ENCODE assay signal across 22 cellular contexts in genomic region chr4:3822230-3822947, GRCh38. TPM values are rescaled to one million over a fixed set of nuclear protein-coding genes. Genes with fewer than 3 reads are reported as not detected.
DNase-seq lines count a peak whose midpoint lies in the region; ATAC-seq, FAIRE-seq and TF ChIP-seq lines count a peak whose summit lies in the region.
"Had no signal": no experiment of that assay in that cellular context is flagged by ENCODE, and none has a peak within 500 bp of the region (broad histone marks: within the 10 kb centered on the region; RNA-seq: fewer than 3 reads in every experiment).

No MANE protein-coding gene starts in this region.

- in situ Hi-C loops in K562 (cut with MboI) = no loop called here

- FAIRE-seq in K562 (lab: Jason Lieb, UNC) = no peak

- ATAC-seq in K562 (peak; percentile 54), mucosa of descending colon (peak; percentile 82)
- ATAC-seq: activated CD4-positive, CD25-positive, alpha-beta regulatory T cell treated with anti-CD3 and anti-CD28 coated beads, Interleukin-2, amount 50 U/mL, for 24 hours; stimulated activated memory B cell treated with anti-CD40 and anti-IgM and Interleukin-4, amounts not matched to agents 10 μg/mL and 1 μg/mL and 100 μg/mL, for 72 hours had no signal

- H3K79me1 ChIP-seq in H9 (ENCODE audit: insufficient read depth, low read depth, low read length, poor library complexity, severe bottlenecking) = no peaks in the 10 kb centered on the region

- H2BK120ac ChIP-seq in H9 (ENCODE audit: low read depth, low read length, poor library complexity, severe bottlenecking) = no peak overlapping the region

- no peak overlapping the region for H2BK20ac ChIP-seq in H9 (ENCODE audit: low read depth, low read length, poor library complexity, severe bottlenecking)

- TF ChIP-seq EP300 in K562 (IDR thresholded peaks at IDR 0.05; ENCODE audit: low read length) = no peak

- H3K4me3 Mint-ChIP-seq in H9 = no peak overlapping the region; a peak in 1 of 5 replicates
- H3K4me3 Mint-ChIP-seq in activated T-helper 1 cell treated with anti-CD3 and anti-CD28 coated beads, Interleukin-12 subunit alpha, Interleukin-12 subunit beta, Interleukin-2, Interleukin-4 antibody, amounts not matched to agents 30 ng/mL and 10 ng/mL and 1 ng/mL, durations not matched to agents 14 hours and 24 hours and 36 hours = no peak overlapping the region
- H3K4me3 Mint-ChIP-seq: immature natural killer cell; nephron; stimulated activated memory B cell treated with anti-CD40 and anti-IgM and Interleukin-4, amounts not matched to agents 10 μg/mL and 1 μg/mL and 100 μg/mL, for 72 hours had no signal

- no peak overlapping the region for H2BK15ac ChIP-seq in H9 (ENCODE audit: low read depth, low read length)

- POLR2A ChIA-PET in K562 (lab: Yijun Ruan, JAX) = interaction anchor here (0.9 kb wide), 1 partner anchor 19 kb away, joined by 3 read pairs; no protein-coding TSS in a partner anchor

- no peak overlapping the region for H2BK12ac ChIP-seq in H9 (ENCODE audit: insufficient read length, low read depth, low read length)

- peaks cover 36% of the 10 kb centered on the region for H3K27me3 Mint-ChIP-seq in H9 (ENCODE audit: low read depth)
- no peaks in the 10 kb centered on the region for H3K27me3 Mint-ChIP-seq in activated T-helper 1 cell treated with anti-CD3 and anti-CD28 coated beads, Interleukin-12 subunit alpha, Interleukin-12 subunit beta, Interleukin-2, Interleukin-4 antibody, amounts not matched to agents 30 ng/mL and 10 ng/mL and 1 ng/mL, durations not matched to agents 14 hours and 24 hours and 36 hours (ENCODE audit: insufficient read depth)

- no peak overlapping the region for H4K5ac ChIP-seq in H9 (ENCODE audit: insufficient read length, low read depth, low read length)

- H3K4ac ChIP-seq in H9 (ENCODE audit: low read depth, low read length) = no peak overlapping the region

- H3K18ac ChIP-seq in H9 (ENCODE audit: insufficient read length, low read depth, low read length) = no peak overlapping the region

- H3K79me2 ChIP-seq in H9 (ENCODE audit: insufficient read depth, low read length) (no peaks in the 10 kb centered on the region), K562 (ENCODE audit: control insufficient read depth, insufficient read depth, low read length) (no peaks in the 10 kb centered on the region)

- H3K36me3 ChIP-seq in K562 (ENCODE audit: control insufficient read depth, insufficient read depth, low read length) (no peaks in the 10 kb centered on the region), mucosa of descending colon (ENCODE audit: low read depth) (no peaks in the 10 kb centered on the region)
- H3K36me3 ChIP-seq: BLaER1, cardiac muscle cell, thyroid gland had no signal

- peak overlapping the region in 1 of 3 experiments; percentile 68; a peak in 2 of 7 replicates for H3K27ac Mint-ChIP-seq in H9
- H3K27ac Mint-ChIP-seq in activated T-helper 1 cell treated with anti-CD3 and anti-CD28 coated beads, Interleukin-12 subunit alpha, Interleukin-12 subunit beta, Interleukin-2, Interleukin-4 antibody, amounts not matched to agents 30 ng/mL and 10 ng/mL and 1 ng/mL, durations not matched to agents 14 hours and 24 hours and 36 hours = no peak overlapping the region
- H3K27ac Mint-ChIP-seq: immature natural killer cell; nephron; stimulated activated memory B cell treated with anti-CD40 and anti-IgM and Interleukin-4, amounts not matched to agents 10 μg/mL and 1 μg/mL and 100 μg/mL, for 72 hours had no signal

- no peak overlapping the region for H3K23ac ChIP-seq in H9 (ENCODE audit: insufficient read length, low read depth, low read length)

- H3K23me2 ChIP-seq in H9 (ENCODE audit: insufficient read length, low read depth, low read length, poor library complexity, severe bottlenecking) = no peaks in the 10 kb centered on the region

- DNase-seq in DMS 273 (lab: John Stamatoyannopoulos, UW; ENCODE audit: unreplicated experiment) (peak; percentile 36), DMS 273 treated with DMSO at 0.1 percent for 48 hours (lab: John Stamatoyannopoulos, UW) (no peak), H9 (no peak), K562 (ENCODE audit: extremely low read depth in 1 of 4, low spot score in 3 of 4) (no peak), mucosa of descending colon (peak in 2 of 3 donors; percentile 54 to 56), NCI-H1092 (lab: John Stamatoyannopoulos, UW) (no peak)
- DNase-seq in activated CD4-positive, CD25-positive, alpha-beta regulatory T cell (lab: John Stamatoyannopoulos, UW) = no peak
- DNase-seq in activated T-helper 1 cell treated with anti-CD3 and anti-CD28 coated beads, Interleukin-12 subunit alpha, Interleukin-12 subunit beta, Interleukin-2, Interleukin-4 antibody, amounts not matched to agents 30 ng/mL and 10 ng/mL and 1 ng/mL, durations not matched to agents 14 hours and 24 hours and 36 hours (ENCODE audit: low spot score) = no peak
- DNase-seq: activated CD8-positive, alpha-beta memory T cell treated with anti-CD3 and anti-CD28 coated beads for 24 hours; head of caudate nucleus; immature natural killer cell; NCI-H187; NCI-H2227 treated with DMSO at 0.1 percent for 48 hours; SIG-M5; T-helper 2 cell had no signal

- H3K4me2 ChIP-seq in H9 (ENCODE audit: insufficient read depth, insufficient read length, low read length) (no peak overlapping the region), K562 (ENCODE audit: insufficient read depth, low read length) (no peak overlapping the region)
- H3K4me2 ChIP-seq: BLaER1 had no signal

- H3K4me3 ChIP-seq in K562 = no peak overlapping the region
- H3K4me3 ChIP-seq in mucosa of descending colon = no peak overlapping the region
- H3K4me3 ChIP-seq: BLaER1, cardiac muscle cell, thyroid gland had no signal

- CTCF ChIA-PET in K562 (lab: Yijun Ruan, JAX; ENCODE audit: low intra/inter-chr PET ratio) = no interaction called here

- no TSS peak for BruUV-seq in K562 (replicated peaks; lab: Mats Ljungman, UMichigan)

- H2AFZ ChIP-seq in H9 (ENCODE audit: low read length) (no peak overlapping the region), K562 (ENCODE audit: low read depth, low read length) (no peak overlapping the region)

- H4K91ac ChIP-seq in H9 (ENCODE audit: insufficient read length, low read depth, low read length) = no peak overlapping the region

- no peaks in the 10 kb centered on the region for H3K4me1 ChIP-seq in H9 (ENCODE audit: insufficient read depth, low read length)
- peaks cover 0 to 3% of the 10 kb centered on the region in 2 experiments; a peak in 1 of 5 replicates for H3K4me1 ChIP-seq in K562 (replicated peaks in 1 of 2; ENCODE audit: control insufficient read depth in 2 of 2, insufficient read depth in 2 of 2, low read length in 2 of 2)
- peaks cover under 1% of the 10 kb centered on the region for H3K4me1 ChIP-seq in mucosa of descending colon (ENCODE audit: low read depth)
- H3K4me1 ChIP-seq: BLaER1 had no signal

- no peaks in the 10 kb centered on the region for H3K9me1 ChIP-seq in K562 (ENCODE audit: control insufficient read depth, insufficient read depth, low read length)

- intact Hi-C loops in K562 (cut with micrococcal nuclease) = no loop called here
- intact Hi-C loops in mucosa of descending colon (cut with DNase I, micrococcal nuclease) = no loop called here
- intact Hi-C loops in activated T-helper 1 cell treated with anti-CD3 and anti-CD28 coated beads, Interleukin-12 subunit alpha, Interleukin-12 subunit beta, Interleukin-2, Interleukin-4 antibody, amounts not matched to agents 30 ng/mL and 10 ng/mL and 1 ng/mL, durations not matched to agents 14 hours and 24 hours and 36 hours (cut with micrococcal nuclease) = no loop called here

- H2AK5ac ChIP-seq in H9 (ENCODE audit: insufficient read length, low read length) = no peak overlapping the region

- H3K9ac ChIP-seq in H9 (ENCODE audit: extremely low read depth, insufficient read length, low read length) (no peak overlapping the region), K562 (ENCODE audit: insufficient read depth in 1 of 2, low read depth in 2 of 2, low read length in 2 of 2) (no peak overlapping the region)
- H3K9ac ChIP-seq: BLaER1 had no signal

- no peak overlapping the region for H3K56ac ChIP-seq in H9 (ENCODE audit: insufficient read length, low read depth, low read length)

- H3K36me3 Mint-ChIP-seq in H9 (ENCODE audit: insufficient read depth in 1 of 3, low read depth in 3 of 3) = no peaks in the 10 kb centered on the region; a peak in 1 of 7 replicates
- H3K36me3 Mint-ChIP-seq in activated T-helper 1 cell treated with anti-CD3 and anti-CD28 coated beads, Interleukin-12 subunit alpha, Interleukin-12 subunit beta, Interleukin-2, Interleukin-4 antibody, amounts not matched to agents 30 ng/mL and 10 ng/mL and 1 ng/mL, durations not matched to agents 14 hours and 24 hours and 36 hours (ENCODE audit: low read depth) = no peaks in the 10 kb centered on the region
- H3K36me3 Mint-ChIP-seq: immature natural killer cell; stimulated activated memory B cell treated with anti-CD40 and anti-IgM and Interleukin-4, amounts not matched to agents 10 μg/mL and 1 μg/mL and 100 μg/mL, for 72 hours had no signal

- H3T11ph ChIP-seq in H9 (ENCODE audit: low read length) = no peak overlapping the region

- H4K20me1 ChIP-seq in H9 (ENCODE audit: control insufficient read depth, insufficient read depth, insufficient read length) = no peaks in the 10 kb centered on the region
- H4K20me1 ChIP-seq in K562 (replicated peaks; ENCODE audit: control insufficient read depth, insufficient read depth, low read length) = 0 out of 2 replicates have a peak, but pooled peaks cover 6% of the 10 kb centered on the region
- H4K20me1 ChIP-seq: BLaER1 had no signal

- no peak for TF ChIP-seq CTCF in H9 (conservative IDR thresholded peaks at IDR 0.05)
- no peak for TF ChIP-seq CTCF in K562 (IDR thresholded peaks at IDR 0.05 in 2 of 3, conservative IDR thresholded peaks at IDR 0.05 in 1 of 3; ENCODE audit: insufficient read depth in 2 of 3, low read depth in 1 of 3, low read length in 3 of 3)
- TF ChIP-seq CTCF in mucosa of descending colon (IDR thresholded peaks at IDR 0.05) = no peak

- H3K14ac ChIP-seq in H9 (ENCODE audit: insufficient read depth, low read length) = peak overlapping the region; percentile 18; the same call in 1 of the 2 replicates

- peaks cover 0 to 4% of the 10 kb centered on the region in 2 experiments; a peak in 1 of 5 replicates for H3K9me3 Mint-ChIP-seq in H9
- no peaks in the 10 kb centered on the region for H3K9me3 Mint-ChIP-seq in activated T-helper 1 cell treated with anti-CD3 and anti-CD28 coated beads, Interleukin-12 subunit alpha, Interleukin-12 subunit beta, Interleukin-2, Interleukin-4 antibody, amounts not matched to agents 30 ng/mL and 10 ng/mL and 1 ng/mL, durations not matched to agents 14 hours and 24 hours and 36 hours
- H3K9me3 Mint-ChIP-seq: immature natural killer cell; nephron; stimulated activated memory B cell treated with anti-CD40 and anti-IgM and Interleukin-4, amounts not matched to agents 10 μg/mL and 1 μg/mL and 100 μg/mL, for 72 hours had no signal

- no peaks in the 10 kb centered on the region for H3K27me3 ChIP-seq in H9 (ENCODE audit: insufficient read depth, low read length)
- H3K27me3 ChIP-seq in K562 (ENCODE audit: control insufficient read depth in 2 of 2, insufficient read depth in 2 of 2, low read length in 2 of 2) = peaks cover 25 to 81% of the 10 kb centered on the region in 2 experiments; a peak in 4 of 5 replicates
- H3K27me3 ChIP-seq: BLaER1, cardiac muscle cell, thyroid gland had no signal

- no peak for TF ChIP-seq RAD21 in K562 (CRISPR knock-in tag; conservative IDR thresholded peaks at IDR 0.05 in 1 of 2, IDR thresholded peaks at IDR 0.05 in 1 of 2)

- H3K4me1 Mint-ChIP-seq in H9 = peaks cover 11 to 41% of the 10 kb centered on the region in 2 experiments; a peak in 3 of 4 replicates
- no peaks in the 10 kb centered on the region for H3K4me1 Mint-ChIP-seq in activated T-helper 1 cell treated with anti-CD3 and anti-CD28 coated beads, Interleukin-12 subunit alpha, Interleukin-12 subunit beta, Interleukin-2, Interleukin-4 antibody, amounts not matched to agents 30 ng/mL and 10 ng/mL and 1 ng/mL, durations not matched to agents 14 hours and 24 hours and 36 hours (ENCODE audit: low read depth)
- H3K4me1 Mint-ChIP-seq: immature natural killer cell; stimulated activated memory B cell treated with anti-CD40 and anti-IgM and Interleukin-4, amounts not matched to agents 10 μg/mL and 1 μg/mL and 100 μg/mL, for 72 hours had no signal

- WGBS in H9 (ENCODE audit: extremely low coverage, insufficient read length, low lambda C conversion rate) = no CpG with 5 or more reads among the region's 22 CpGs
- under 1% methylated on average over 14 of the region's 22 CpGs for WGBS in K562 (ENCODE audit: insufficient coverage, low coverage, missing lambda C conversion rate)

- H2BK5ac ChIP-seq in H9 (ENCODE audit: insufficient read length, low read length) = no peak overlapping the region

- no peak overlapping the region for H4K8ac ChIP-seq in H9 (replicated peaks; ENCODE audit: insufficient read length, low read depth, low read length)

- H3K27ac ChIP-seq in H9 (ENCODE audit: insufficient read length, low read depth, low read length) (no peak overlapping the region), K562 (ENCODE audit: extremely low read depth, low read depth, low read length) (no peak overlapping the region)
- H3K27ac ChIP-seq: 22Rv1, BLaER1, cardiac muscle cell, thyroid gland had no signal

- TF ChIP-seq POLR2A in K562 (conservative IDR thresholded peaks at IDR 0.05) = no peak

- H3K9me3 ChIP-seq in H9 (ENCODE audit: control insufficient read depth, low read depth, low read length) = no peaks in the 10 kb centered on the region
- H3K9me3 ChIP-seq in K562 (replicated peaks; ENCODE audit: control insufficient read depth, insufficient read depth, low read depth, low read length) = no peaks in the 10 kb centered on the region
- H3K9me3 ChIP-seq in mucosa of descending colon = no peaks in the 10 kb centered on the region
- H3K9me3 ChIP-seq: BLaER1, thyroid gland had no signal

RNA-seq across cellular contexts. Expression of gene ADRA2C, which starts 56.2 kb away (rescaled TPM):
- total RNA-seq in H9 (2021) (7.2 and 8.6 TPM in 2 replicates), K562 (2014; rRNA removed) (0.14 and 0.61 TPM in 2 replicates), K562 (2014; rRNA removed; fragmentation: Illumina TruSeq; extraction: Trizol) (0.11 and 0.13 TPM in 2 replicates), K562 (2015; rRNA removed; fragmentation: Illumina TruSeq; extraction: Trizol) (0.11 and 0.14 TPM in 2 replicates), K562 (2021) (0.33 and 0.54 TPM in 2 replicates), mucosa of descending colon (1 to 10 TPM in 2 of 3 donors, under 1 TPM in 1; 0.69 to 2.3 (median 1.4) TPM)
- 0.32 and 1.0 TPM in 2 replicates for total RNA-seq in K562 (2011; cell fraction: chromatin; rRNA removed; ENCODE audit: low replicate concordance)
- total RNA-seq in K562 (2011; cell fraction: nucleolus; rRNA removed) = 1.2 and 1.7 TPM in 2 replicates
- 0.88 TPM in 1 of 2 replicates, not detected in the other for total RNA-seq in K562 (2011; cell fraction: nucleoplasm; rRNA removed)
- polyA plus RNA-seq in K562 (2011; rRNA removed) (0.21 and 0.42 TPM in 2 replicates), K562 (2014; fragmentation: Illumina TruSeq; extraction: Trizol) (0.06 TPM in 1 of 2 replicates, not detected in the other), K562 (2014; fragmentation: Nextera tagmentation; extraction: Ambion mirVana) (not detected), K562 (2014; rRNA removed) (0.43 and 0.58 TPM in 2 replicates)
- 0.55 and 1.4 TPM in 2 replicates for polyA plus RNA-seq in K562 (2011; cell fraction: cytosol; rRNA removed)
- polyA plus RNA-seq in K562 (2011; cell fraction: nucleus; rRNA removed) = 0.77 and 0.88 TPM in 2 replicates
- polyA plus RNA-seq in K562 (2012) = 0.17 and 0.69 TPM in 2 replicates
- 0.28 TPM in 1 of 2 replicates, not detected in the other for polyA minus RNA-seq in K562 (2011; rRNA and poly(A)+ RNA removed)
- 1.6 TPM in 1 of 2 replicates, not detected in the other for polyA minus RNA-seq in K562 (2011; cell fraction: cytosol; rRNA and poly(A)+ RNA removed)
- 0.81 and 1.1 TPM in 2 replicates for polyA minus RNA-seq in K562 (2011; cell fraction: nucleus; rRNA and poly(A)+ RNA removed)
- total RNA-seq in activated T-helper 1 cell treated with anti-CD3 and anti-CD28 coated beads, Interleukin-12 subunit alpha, Interleukin-12 subunit beta, Interleukin-2, Interleukin-4 antibody, amounts not matched to agents 30 ng/mL and 10 ng/mL and 1 ng/mL, durations not matched to agents 14 hours and 24 hours and 36 hours = not detected in 2 replicates
- polyA plus RNA-seq: immature natural killer cell had no signal

Comparison
In these comparisons a context has a peak if more than half of its experiments do, and no peak if none do; other contexts are left out.
1. DNase-seq: peak in DMS 273 (single experiment) and mucosa of descending colon (2 of 3); none in DMS 273 treated with DMSO at 0.1 percent for 48 hours (single experiment), H9 (single experiment), K562 (0 of 4), NCI-H1092 (single experiment), activated CD4-positive, CD25-positive, alpha-beta regulatory T cell (0 of 4) and activated T-helper 1 cell treated with anti-CD3 and anti-CD28 coated beads, Interleukin-12 subunit alpha, Interleukin-12 subunit beta, Interleukin-2, Interleukin-4 antibody, amounts not matched to agents 30 ng/mL and 10 ng/mL and 1 ng/mL, durations not matched to agents 14 hours and 24 hours and 36 hours (single experiment).